19 cellular contexts compared by ENCODE assay signal in the genomic region with DNA sequence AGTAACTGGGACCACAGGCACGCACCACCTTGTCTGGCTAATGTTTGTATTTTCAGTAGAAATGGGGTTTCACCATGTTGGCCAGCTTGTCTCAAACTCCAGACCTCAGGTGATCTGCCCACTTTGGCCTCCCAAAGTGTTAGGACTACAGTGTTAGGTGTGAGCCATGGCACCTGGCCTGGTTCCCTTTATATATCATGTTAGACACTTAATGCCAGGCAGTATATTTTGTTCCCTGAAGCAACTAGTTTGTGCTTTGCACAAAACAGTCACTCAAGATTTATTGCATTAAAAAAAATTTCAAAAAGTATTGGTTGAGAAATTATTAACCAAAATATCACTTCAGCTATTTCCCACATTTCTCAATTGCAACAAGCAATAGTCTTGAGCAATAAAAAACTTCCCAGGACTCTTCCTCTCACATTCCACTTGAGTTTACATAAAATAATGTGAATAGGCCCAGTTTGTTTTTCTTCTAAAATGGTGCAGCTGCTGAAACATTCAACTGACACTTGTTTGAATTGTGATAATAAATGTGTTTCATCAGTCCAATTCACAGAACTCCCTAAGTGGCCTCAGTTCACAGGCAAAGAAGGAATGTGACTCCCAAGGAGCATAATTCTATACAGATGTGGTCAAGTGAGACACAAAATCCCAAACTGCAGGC. TPM values are rescaled to one million over a fixed set of nuclear protein-coding genes. Genes with fewer than 3 reads are reported as not detected.
A peak's percentile ranks its signal among the peaks of the same experiment; 100 is the strongest.
DNase-seq lines count a peak whose midpoint lies in the region; ATAC-seq and TF ChIP-seq lines count a peak whose summit lies in the region.
"Had no signal": no experiment of that assay in that cellular context is flagged by ENCODE, and none has a peak within 500 bp of the region (broad histone marks: within the 10 kb centered on the region; RNA-seq: fewer than 3 reads in every experiment).

No MANE protein-coding gene starts in this region.

- H3K36me3 ChIP-seq in Caco-2 (ENCODE audit: control insufficient read depth, insufficient read depth, low read length), result no peaks in the 10 kb centered on the region
- H3K36me3 ChIP-seq: esophagus muscularis mucosa had no signal

- H3K4me3 Mint-ChIP-seq in Caco-2 (ENCODE audit: unreplicated experiment) (peak overlapping the region; percentile 34), T-cell (no peak overlapping the region)
- H3K4me3 Mint-ChIP-seq: activated B cell treated with CpG ODN at 0.5 μM for 24 hours; activated naive CD8-positive, alpha-beta T cell treated with anti-CD3 and anti-CD28 coated beads for 36 hours; CD4-positive, alpha-beta T cell; mesothelial cell of epicardium had no signal

- H3K27ac Mint-ChIP-seq in Caco-2 (ENCODE audit: unreplicated experiment) (peak overlapping the region; percentile 56), T-cell (no peak overlapping the region)
- H3K27ac Mint-ChIP-seq: activated B cell treated with CpG ODN at 0.5 μM for 24 hours; activated naive CD8-positive, alpha-beta T cell treated with anti-CD3 and anti-CD28 coated beads for 36 hours; CD4-positive, alpha-beta T cell; mesothelial cell of epicardium had no signal

- peaks cover 30% of the 10 kb centered on the region for H3K4me1 ChIP-seq in Caco-2
- H3K4me1 ChIP-seq: esophagus muscularis mucosa had no signal

- H3K36me3 Mint-ChIP-seq in Caco-2 (ENCODE audit: insufficient read depth, unreplicated experiment) (no peaks in the 10 kb centered on the region), T-cell (no peaks in the 10 kb centered on the region)
- H3K36me3 Mint-ChIP-seq: activated naive CD8-positive, alpha-beta T cell treated with anti-CD3 and anti-CD28 coated beads for 36 hours; mesothelial cell of epicardium had no signal

- no peaks in the 10 kb centered on the region for H3K27me3 Mint-ChIP-seq in Caco-2 (ENCODE audit: insufficient read depth, unreplicated experiment)
- peaks cover 0 to 6% of the 10 kb centered on the region in 2 donors for H3K27me3 Mint-ChIP-seq in T-cell
- H3K27me3 Mint-ChIP-seq: activated B cell treated with CpG ODN at 0.5 μM for 24 hours; activated naive CD8-positive, alpha-beta T cell treated with anti-CD3 and anti-CD28 coated beads for 36 hours; CD4-positive, alpha-beta T cell had no signal

- peaks cover 7% of the 10 kb centered on the region for H3K4me1 Mint-ChIP-seq in Caco-2 (ENCODE audit: low read depth, unreplicated experiment)
- H3K4me1 Mint-ChIP-seq in T-cell, result no peaks in the 10 kb centered on the region
- H3K4me1 Mint-ChIP-seq: activated B cell treated with CpG ODN at 0.5 μM for 24 hours; activated naive CD8-positive, alpha-beta T cell treated with anti-CD3 and anti-CD28 coated beads for 36 hours had no signal

- DNase-seq in Caco-2 (peak in 1 of 2 experiments; percentile 23), SHP77 treated with DMSO at 0.1 percent for 48 hours (lab: John Stamatoyannopoulos, UW) (peak; percentile 31), fibroblast of villous mesenchyme (ENCODE audit: low read depth) (peak; percentile 91), renal cortical epithelial cell (ENCODE audit: low read depth) (peak; percentile 87), NCI-H82 (lab: John Stamatoyannopoulos, UW) (no peak), NCI-H1694 treated with DMSO at 0.1 percent for 48 hours (lab: John Stamatoyannopoulos, UW) (no peak), 8988T (no peak), T-cell (no peak)
- DNase-seq: activated B cell treated with CpG ODN at 0.5 μM for 24 hours; activated naive CD8-positive, alpha-beta T cell treated with anti-CD3 and anti-CD28 coated beads for 36 hours; CD4-positive, alpha-beta T cell; NCI-H2029 treated with DMSO at 0.1 percent for 48 hours; NCI-H526 treated with DMSO at 0.1 percent for 48 hours; stimulated activated CD4-positive, alpha-beta T cell treated with anti-CD3 and anti-CD28 coated beads, Interleukin-2, amount 100 ng/mL, for 24 hours; stimulated activated CD8-positive, alpha-beta memory T cell treated with anti-CD3 and anti-CD28 coated beads, Interleukin-4, amount 100 ng/mL, for 48 hours; trophoblast cell had no signal

- intact Hi-C loops in Caco-2 (cut with micrococcal nuclease; ENCODE audit: unreplicated experiment), result no loop called here

- no peak for ATAC-seq in T-cell (replicated peaks in 1 of 4)

- POLR2A ChIA-PET in Caco-2 (lab: Charles Lee), result no interaction called here
- POLR2A ChIA-PET in T-cell (lab: Charles Lee), result interaction anchor here in 1 of 2 donors (0.6 kb wide), 1 partner anchor 8 kb away, joined by 5 read pairs; no protein-coding TSS in a partner anchor

- TF ChIP-seq CTCF in Caco-2 (IDR thresholded peaks at IDR 0.05; ENCODE audit: insufficient read depth in 1 of 2, low read depth in 1 of 2, low read length in 1 of 2, severe bottlenecking in 1 of 2, unreplicated experiment in 1 of 2), result no peak
- TF ChIP-seq CTCF in fibroblast of villous mesenchyme (IDR thresholded peaks at IDR 0.05; ENCODE audit: insufficient read depth, low read depth, low read length), result no peak

- H3K9me3 ChIP-seq in Caco-2, result no peaks in the 10 kb centered on the region
- H3K9me3 ChIP-seq: esophagus muscularis mucosa had no signal

- H3K9me3 Mint-ChIP-seq in Caco-2 (ENCODE audit: unreplicated experiment), result no peaks in the 10 kb centered on the region
- H3K9me3 Mint-ChIP-seq in T-cell, result peaks cover 0 to 5% (median 0%) of the 10 kb centered on the region in 3 donors
- H3K9me3 Mint-ChIP-seq: activated B cell treated with CpG ODN at 0.5 μM for 24 hours; activated naive CD8-positive, alpha-beta T cell treated with anti-CD3 and anti-CD28 coated beads for 36 hours; CD4-positive, alpha-beta T cell; mesothelial cell of epicardium had no signal

- no TSS peak for BruUV-seq in Caco-2 (replicated peaks; lab: Mats Ljungman, UMichigan)

- no peaks in the 10 kb centered on the region for H3K27me3 ChIP-seq in Caco-2 (replicated peaks; ENCODE audit: control insufficient read depth, insufficient read depth, low read length)
- H3K27me3 ChIP-seq: esophagus muscularis mucosa had no signal

- H3K4me3 ChIP-seq in Caco-2 (ENCODE audit: low read depth, low read length), result no peak overlapping the region
- no peak overlapping the region for H3K4me3 ChIP-seq in fibroblast of villous mesenchyme (ENCODE audit: low read depth, low read length)
- H3K4me3 ChIP-seq: coronary artery, esophagus muscularis mucosa had no signal

- CTCF ChIA-PET in Caco-2 (lab: Charles Lee) (no interaction called here), T-cell (lab: Charles Lee) (no interaction called here)

RNA-seq across cellular contexts. Expression of a gene that starts 22.7 kb away (rescaled TPM):
- 0.79 TPM in 1 of 2 replicates, not detected in the other for total RNA-seq in Caco-2 (2022)
- total RNA-seq in fibroblast of villous mesenchyme, result 17.4 and 134 TPM in 2 replicates
- total RNA-seq in renal cortical epithelial cell, result 194 and 254 TPM in 2 replicates
- not detected for total RNA-seq in T-cell
- total RNA-seq: activated B cell treated with CpG ODN at 0.5 μM for 24 hours; activated naive CD8-positive, alpha-beta T cell treated with anti-CD3 and anti-CD28 coated beads for 36 hours; CD4-positive, alpha-beta T cell had no signal

RNA-seq across cellular contexts. Expression of a gene that starts 38.8 kb away (rescaled TPM):
- not detected in 2 replicates for total RNA-seq in Caco-2 (2022)
- not detected in 2 replicates for total RNA-seq in fibroblast of villous mesenchyme
- 10.8 and 13.5 TPM in 2 replicates for total RNA-seq in renal cortical epithelial cell
- total RNA-seq in T-cell, result 1 to 10 TPM in 1 of 5 donors, not detected in 4; 1.6 TPM
- total RNA-seq: activated B cell treated with CpG ODN at 0.5 μM for 24 hours; activated naive CD8-positive, alpha-beta T cell treated with anti-CD3 and anti-CD28 coated beads for 36 hours; CD4-positive, alpha-beta T cell; esophagus muscularis mucosa; mesothelial cell of epicardium had no signal

RNA-seq across cellular contexts. Expression of a gene that starts 55.4 kb away (rescaled TPM):
- total RNA-seq in Caco-2 (2022) (not detected in 2 replicates), fibroblast of villous mesenchyme (0.64 and 4.7 TPM in 2 replicates), renal cortical epithelial cell (139 and 159 TPM in 2 replicates), T-cell (not detected)
- total RNA-seq: activated B cell treated with CpG ODN at 0.5 μM for 24 hours; activated naive CD8-positive, alpha-beta T cell treated with anti-CD3 and anti-CD28 coated beads for 36 hours; CD4-positive, alpha-beta T cell had no signal

Comparison
In these comparisons a context has a peak if more than half of its experiments do, and no peak if none do; other contexts are left out.
1. DNase-seq: peak in SHP77 treated with DMSO at 0.1 percent for 48 hours (single experiment), fibroblast of villous mesenchyme (single experiment) and renal cortical epithelial cell (single experiment); none in NCI-H82 (single experiment), NCI-H1694 treated with DMSO at 0.1 percent for 48 hours (single experiment), 8988T (single experiment) and T-cell (0 of 34).
2. RNA of a gene that starts 22.7 kb away (total RNA-seq): 194 to 254 TPM in renal cortical epithelial cell and 17.4 to 134 TPM in fibroblast of villous mesenchyme; 0.79 TPM in Caco-2 and not detected in T-cell; every median in the first group is over 10 times any median in the second.
3. RNA of a gene that starts 55.4 kb away (total RNA-seq): 139 to 159 TPM in renal cortical epithelial cell; 0.64 to 4.7 TPM in fibroblast of villous mesenchyme, not detected in Caco-2 and not detected in T-cell; every median in the first group is over 10 times any median in the second.